ENCODE assay signal across 9 cellular contexts in genomic region chr7:100344560-100345287, GRCh38. TPM values are rescaled to one million over a fixed set of nuclear protein-coding genes. Genes with fewer than 3 reads are reported as not detected.
DNase-seq lines count a peak whose midpoint lies in the region; ATAC-seq and TF ChIP-seq lines count a peak whose summit lies in the region.
"Not testable (repeated sequence)": the region's sequence is repeated elsewhere in the genome, so short reads cannot be mapped to it uniquely, and the experiment has no call there.
"Had no signal": no experiment of that assay in that cellular context is flagged by ENCODE, and none has a peak within 500 bp of the region (broad histone marks: within the 10 kb centered on the region; RNA-seq: fewer than 3 reads in every experiment).

No MANE protein-coding gene starts in this region.

- not testable (repeated sequence) for TF ChIP-seq RAD21 in Ishikawa (IDR thresholded peaks at IDR 0.05; ENCODE audit: low read depth)

- H3K36me3 ChIP-seq in GM06990 (ENCODE audit: control insufficient read depth, insufficient read depth, low read length) (peaks cover 20% of the 10 kb centered on the region), neural progenitor cell (peaks cover 23% of the 10 kb centered on the region)

- peaks cover 18% of the 10 kb centered on the region for H3K79me2 ChIP-seq in neural progenitor cell (ENCODE audit: low read depth)

- not testable (repeated sequence) for H3K4me1 ChIP-seq in neural progenitor cell

- H2AFZ ChIP-seq in neural progenitor cell (replicated peaks): not testable (repeated sequence)

- H3K9me3 ChIP-seq in neural progenitor cell (ENCODE audit: low read depth): not testable (repeated sequence)

- H3K9ac ChIP-seq in neural progenitor cell: not testable (repeated sequence)

- H3K27ac Mint-ChIP-seq in T-helper 1 cell treated with Interleukin-12 subunit alpha and Interleukin-12 subunit beta and Interleukin-4 antibody, amounts not matched to agents 30 μg/mL and 1 μg/mL, for 36 hours: peak overlapping the region; percentile 92
- H3K27ac Mint-ChIP-seq in neural progenitor cell: not testable (repeated sequence)

- peaks cover 36% of the 10 kb centered on the region for H4K20me1 ChIP-seq in neural progenitor cell (ENCODE audit: low read depth)

- H3K4me3 Mint-ChIP-seq in T-helper 1 cell treated with Interleukin-12 subunit alpha and Interleukin-12 subunit beta and Interleukin-4 antibody, amounts not matched to agents 30 μg/mL and 1 μg/mL, for 36 hours: peak overlapping the region; percentile 79
- not testable (repeated sequence) for H3K4me3 Mint-ChIP-seq in neural progenitor cell

- H3K36me3 Mint-ChIP-seq in T-helper 1 cell treated with Interleukin-12 subunit alpha and Interleukin-12 subunit beta and Interleukin-4 antibody, amounts not matched to agents 30 μg/mL and 1 μg/mL, for 36 hours (ENCODE audit: low read depth): peaks cover 38% of the 10 kb centered on the region
- peaks cover 31% of the 10 kb centered on the region for H3K36me3 Mint-ChIP-seq in neural progenitor cell

- not testable (repeated sequence) for TF ChIP-seq EP300 in Ishikawa (IDR thresholded peaks at IDR 0.05; ENCODE audit: borderline replicate concordance)

- ATAC-seq in GM21786 (IDR thresholded peaks at IDR 0.05; ENCODE audit: unreplicated experiment): peak; percentile 70

- TF ChIP-seq CTCF in GM06990 (IDR thresholded peaks at IDR 0.05; ENCODE audit: insufficient read depth, low read length, poor library complexity, severe bottlenecking) (peak; percentile 56), fibroblast of mammary gland (conservative IDR thresholded peaks at IDR 0.05; ENCODE audit: control insufficient read depth, insufficient read depth, low read depth, low read length) (peak; percentile 31), neural progenitor cell (IDR thresholded peaks at IDR 0.05) (peak; percentile 61)

- H3K4me1 Mint-ChIP-seq in T-helper 1 cell treated with Interleukin-12 subunit alpha and Interleukin-12 subunit beta and Interleukin-4 antibody, amounts not matched to agents 30 μg/mL and 1 μg/mL, for 36 hours (ENCODE audit: low read depth): peaks cover 26% of the 10 kb centered on the region
- H3K4me1 Mint-ChIP-seq in neural progenitor cell: not testable (repeated sequence)

- not testable (repeated sequence) for H3K4me2 ChIP-seq in neural progenitor cell

- H3F3A ChIP-seq in neural progenitor cell (ENCODE audit: low read depth): not testable (repeated sequence)

- not testable (repeated sequence) for H3K27ac ChIP-seq in neural progenitor cell

- DNase-seq in GM06990 (ENCODE audit: extremely low read depth, insufficient read length) (peak; percentile 68), fibroblast of mammary gland (ENCODE audit: low read depth) (peak; percentile 65), neural progenitor cell (ENCODE audit: low spot score) (peak; percentile 56)
- DNase-seq in activated effector memory CD4-positive, alpha-beta T cell treated with anti-CD3 and anti-CD28 coated beads, Interleukin-2, amount 50 U/mL, for 16 hours: peak; percentile 93
- peak; percentile 70 to 88 for DNase-seq in stimulated activated CD8-positive, alpha-beta memory T cell treated with anti-CD3 and anti-CD28 coated beads, Interleukin-7, amount 100 ng/mL, for 4 hours (ENCODE audit: low read depth in 2 of 2)

- not testable (repeated sequence) for H3K4me3 ChIP-seq in GM06990 (replicated peaks; ENCODE audit: low read depth, low read length); fibroblast of mammary gland (ENCODE audit: control insufficient read depth, low read depth, low read length); neural progenitor cell

- H3K9me3 Mint-ChIP-seq in T-helper 1 cell treated with Interleukin-12 subunit alpha and Interleukin-12 subunit beta and Interleukin-4 antibody, amounts not matched to agents 30 μg/mL and 1 μg/mL, for 36 hours; neural progenitor cell: not testable (repeated sequence)

- not testable (repeated sequence) for H3K27me3 ChIP-seq in GM06990 (replicated peaks; ENCODE audit: control insufficient read depth, insufficient read depth, low read length); neural progenitor cell

- not testable (repeated sequence) for H3K27me3 Mint-ChIP-seq in T-helper 1 cell treated with Interleukin-12 subunit alpha and Interleukin-12 subunit beta and Interleukin-4 antibody, amounts not matched to agents 30 μg/mL and 1 μg/mL, for 36 hours (ENCODE audit: low read depth); neural progenitor cell (ENCODE audit: insufficient read depth, low read depth)

TF ChIP-seq in Ishikawa, 13 proteins besides CTCF, POLR2A, EP300 and RAD21:
- peak; percentile 82 for TF ChIP-seq USF1 (IDR thresholded peaks at IDR 0.05)

RNA-seq across cellular contexts. Expression of gene PILRB, which starts 13.2 kb away (rescaled TPM):
- total RNA-seq in neural progenitor cell (ENCODE audit: low replicate concordance): 19.3 and 43.6 TPM in 2 replicates

RNA-seq across cellular contexts. Expression of gene PILRA, which starts 28.6 kb away (rescaled TPM):
- total RNA-seq in neural progenitor cell (ENCODE audit: low replicate concordance): 0.68 and 6.7 TPM in 2 replicates

RNA-seq across cellular contexts. Expression of gene SPDYE3, which starts 37.2 kb away (rescaled TPM):
- not detected in 2 replicates for total RNA-seq in neural progenitor cell (ENCODE audit: low replicate concordance)
- total RNA-seq: H7 had no signal
